10 cellular contexts compared by ENCODE assay signal in genomic region chr16:1532771-1533170, GRCh38. TPM values are rescaled to one million over a fixed set of nuclear protein-coding genes. Genes with fewer than 3 reads are reported as not detected.
DNase-seq lines count a peak whose midpoint lies in the region; ATAC-seq and TF ChIP-seq lines count a peak whose summit lies in the region.
"Had no signal": no experiment of that assay in that cellular context is flagged by ENCODE, and none has a peak within 500 bp of the region (broad histone marks: within the 10 kb centered on the region; RNA-seq: fewer than 3 reads in every experiment).

No MANE protein-coding gene starts in this region.

- TF ChIP-seq CTCF in breast epithelium (IDR thresholded peaks at IDR 0.05), result no peak
- no peak for TF ChIP-seq CTCF in mammary epithelial cell (conservative IDR thresholded peaks at IDR 0.05 in 1 of 2, IDR thresholded peaks at IDR 0.05 in 1 of 2; ENCODE audit: extremely low read depth in 1 of 2, insufficient read depth in 1 of 2, low read depth in 1 of 2, low read length in 2 of 2)
- no peak for TF ChIP-seq CTCF in upper lobe of right lung (IDR thresholded peaks at IDR 0.05)

- in situ Hi-C loops in mammary epithelial cell (cut with MboI; ENCODE audit: low sequenced_read_pairs in 2 of 2), result no loop called here

- no peaks in the 10 kb centered on the region for H4K20me1 ChIP-seq in mammary epithelial cell (ENCODE audit: insufficient read depth, low read length)

- H3K36me3 Mint-ChIP-seq in activated naive CD4-positive, alpha-beta T cell treated with anti-CD3 and anti-CD28 coated beads, Interleukin-2, amount 50 U/mL, for 72 hours, result peaks cover 30 to 35% of the 10 kb centered on the region in 2 donors

- H3K4me3 ChIP-seq in breast epithelium, result peak overlapping the region; percentile 68 to 91 (median 72)
- no peak overlapping the region for H3K4me3 ChIP-seq in mammary epithelial cell (replicated peaks in 1 of 3; ENCODE audit: insufficient read depth in 1 of 3, low read depth in 2 of 3, low read length in 3 of 3)
- peak overlapping the region in 1 of 2 donors; percentile 66 for H3K4me3 ChIP-seq in duodenal mucosa (ENCODE audit: low read depth in 1 of 2, low read length in 2 of 2)
- H3K4me3 ChIP-seq in muscle layer of duodenum (ENCODE audit: low read depth in 1 of 2, low read length in 2 of 2), result peak overlapping the region in 1 of 2 donors; percentile 73
- peak overlapping the region; percentile 75 for H3K4me3 ChIP-seq in upper lobe of right lung
- H3K4me3 ChIP-seq: SK-N-MC had no signal

- ATAC-seq in upper lobe of right lung (no peak), HG02610 (IDR thresholded peaks at IDR 0.05; ENCODE audit: unreplicated experiment) (no peak)
- no peak for ATAC-seq in activated naive CD4-positive, alpha-beta T cell treated with anti-CD3 and anti-CD28 coated beads, Interleukin-2, amount 50 U/mL, for 72 hours

- H3K4me2 ChIP-seq in mammary epithelial cell (ENCODE audit: insufficient read depth, low read depth, low read length), result no peak overlapping the region

- no peak for TF ChIP-seq POLR2A in breast epithelium (IDR thresholded peaks at IDR 0.05)

- DNase-seq in breast epithelium (ENCODE audit: low spot score in 2 of 2) (no peak), mammary epithelial cell (no peak), upper lobe of right lung (no peak), NCI-H2081 treated with DMSO at 0.1 percent for 48 hours (lab: John Stamatoyannopoulos, UW) (no peak)
- no peak for DNase-seq in activated naive CD4-positive, alpha-beta T cell treated with anti-CD3 and anti-CD28 coated beads, Interleukin-2, amount 50 U/mL, for 72 hours (ENCODE audit: low spot score in 2 of 2)

- no peak overlapping the region for H3K9ac ChIP-seq in mammary epithelial cell (ENCODE audit: insufficient read depth, low read length)
- H3K9ac ChIP-seq in duodenal mucosa (ENCODE audit: low read depth in 1 of 2, low read length in 2 of 2), result peak overlapping the region in 1 of 2 donors; percentile 56

- H3K9me3 ChIP-seq in breast epithelium (no peaks in the 10 kb centered on the region), mammary epithelial cell (replicated peaks; ENCODE audit: insufficient read depth, low read length) (no peaks in the 10 kb centered on the region), duodenal mucosa (ENCODE audit: control insufficient read depth in 1 of 2, low read length in 2 of 2) (no peaks in the 10 kb centered on the region), muscle layer of duodenum (ENCODE audit: control insufficient read depth in 1 of 2, low read length in 2 of 2) (no peaks in the 10 kb centered on the region), upper lobe of right lung (no peaks in the 10 kb centered on the region)

- dilution Hi-C loops in mammary epithelial cell (cut with HindIII; ENCODE audit: low sequenced_read_pairs), result loop anchor here (10.0 kb wide), 1 partner anchor 98 kb away; the partner anchor contains the start of gene PERCC1

- CTCF ChIA-PET in mammary epithelial cell (lab: Charles Lee; ENCODE audit: low non-redundant PET), result no interaction called here

- 91% methylated on average over 6 of the region's 10 CpGs for WGBS in mammary epithelial cell (ENCODE audit: low coverage, missing lambda C conversion rate)

- H3K27ac ChIP-seq in breast epithelium (peak overlapping the region; percentile 84 to 97), mammary epithelial cell (ENCODE audit: insufficient read depth, low read depth, low read length) (no peak overlapping the region), duodenal mucosa (ENCODE audit: low read depth, low read length) (peak overlapping the region; percentile 57), muscle layer of duodenum (ENCODE audit: low read length) (peak overlapping the region; percentile 53), upper lobe of right lung (peak overlapping the region; percentile 92)
- H3K27ac ChIP-seq: SK-N-MC had no signal

- peaks cover 11% of the 10 kb centered on the region for H3K79me2 ChIP-seq in mammary epithelial cell (ENCODE audit: insufficient read depth, low read length)

- no peaks in the 10 kb centered on the region for H3K9me3 Mint-ChIP-seq in activated naive CD4-positive, alpha-beta T cell treated with anti-CD3 and anti-CD28 coated beads, Interleukin-2, amount 50 U/mL, for 72 hours

- H3K27me3 ChIP-seq in breast epithelium (no peaks in the 10 kb centered on the region), mammary epithelial cell (ENCODE audit: insufficient read depth, low read length) (no peaks in the 10 kb centered on the region), duodenal mucosa (ENCODE audit: control insufficient read depth in 1 of 2, insufficient read depth in 2 of 2, low read length in 2 of 2) (no peaks in the 10 kb centered on the region), muscle layer of duodenum (ENCODE audit: low read depth, low read length) (no peaks in the 10 kb centered on the region), upper lobe of right lung (no peaks in the 10 kb centered on the region)

- H3K27ac Mint-ChIP-seq in activated naive CD4-positive, alpha-beta T cell treated with anti-CD3 and anti-CD28 coated beads, Interleukin-2, amount 50 U/mL, for 72 hours, result no peak overlapping the region

- no peak overlapping the region for H2AFZ ChIP-seq in mammary epithelial cell (ENCODE audit: low read depth, low read length)

- H3K4me1 ChIP-seq in breast epithelium (peaks cover 17 to 24% of the 10 kb centered on the region in 2 donors), mammary epithelial cell (ENCODE audit: insufficient read depth, low read length) (peaks cover 42% of the 10 kb centered on the region), duodenal mucosa (ENCODE audit: control insufficient read depth in 1 of 2, insufficient read depth in 2 of 2, low read length in 2 of 2) (peaks cover 0 to 27% of the 10 kb centered on the region in 2 donors), muscle layer of duodenum (ENCODE audit: control insufficient read depth in 1 of 2, insufficient read depth in 2 of 2, low read length in 2 of 2) (peaks cover 0 to 38% of the 10 kb centered on the region in 2 donors), upper lobe of right lung (peaks cover 39% of the 10 kb centered on the region)

- H3K36me3 ChIP-seq in breast epithelium, result no peaks in the 10 kb centered on the region
- no peaks in the 10 kb centered on the region for H3K36me3 ChIP-seq in mammary epithelial cell (ENCODE audit: insufficient read depth, low read length)
- H3K36me3 ChIP-seq in duodenal mucosa (ENCODE audit: control insufficient read depth in 1 of 2, insufficient read depth in 2 of 2, low read length in 2 of 2), result peaks cover 0 to 9% of the 10 kb centered on the region in 2 donors
- peaks cover 0 to 16% of the 10 kb centered on the region in 2 donors for H3K36me3 ChIP-seq in muscle layer of duodenum (ENCODE audit: control insufficient read depth in 1 of 2, insufficient read depth in 2 of 2, low read length in 2 of 2)
- peaks cover 19% of the 10 kb centered on the region for H3K36me3 ChIP-seq in upper lobe of right lung

- no TSS peak for BruUV-seq in mammary epithelial cell (replicated peaks; lab: Mats Ljungman, UMichigan)

- intact Hi-C loops in breast epithelium (cut with DNase I; ENCODE audit: low total_unique reads), result loop anchor here (10.0 kb wide), 1 partner anchor 118 kb away; the partner anchor contains the start of gene UNKL
- intact Hi-C loops in mammary epithelial cell (cut with micrococcal nuclease), result no loop called here
- intact Hi-C loops in upper lobe of right lung (cut with DNase I), result no loop called here

RNA-seq across cellular contexts. Expression of gene TMEM204, which starts 0.7 kb away (rescaled TPM):
- total RNA-seq in breast epithelium (10 to 100 TPM; 27.8 to 37.0 (median 34.1) TPM), mammary epithelial cell (under 1 TPM in 1 of 2 donors, not detected in 1; 0.17 TPM), upper lobe of right lung (69.2 TPM)
- 1.6 TPM for polyA plus RNA-seq in mammary epithelial cell
- polyA minus RNA-seq in mammary epithelial cell, result 0.26 TPM
- total RNA-seq in activated naive CD4-positive, alpha-beta T cell treated with anti-CD3 and anti-CD28 coated beads, Interleukin-2, amount 50 U/mL, for 72 hours, result 10 to 100 TPM; 10.3 to 17.6 TPM

RNA-seq across cellular contexts. Expression of gene TELO2, which starts 39.6 kb away (rescaled TPM):
- 10 to 100 TPM; 15.2 to 27.5 (median 23.9) TPM for total RNA-seq in breast epithelium
- total RNA-seq in mammary epithelial cell, result 10 to 100 TPM; 12.7 to 37.7 TPM
- polyA plus RNA-seq in mammary epithelial cell, result 21.4 TPM
- 11.7 TPM for polyA minus RNA-seq in mammary epithelial cell
- total RNA-seq in upper lobe of right lung, result 26.0 TPM
- total RNA-seq in activated naive CD4-positive, alpha-beta T cell treated with anti-CD3 and anti-CD28 coated beads, Interleukin-2, amount 50 U/mL, for 72 hours, result 10 to 100 TPM; 53.4 to 94.9 TPM

RNA-seq across cellular contexts. Expression of gene PTX4, which starts 44.0 kb away (rescaled TPM):
- not detected for total RNA-seq in breast epithelium
- not detected for total RNA-seq in mammary epithelial cell
- not detected for polyA plus RNA-seq in mammary epithelial cell
- not detected for polyA minus RNA-seq in mammary epithelial cell
- not detected for total RNA-seq in upper lobe of right lung
- not detected for total RNA-seq in activated naive CD4-positive, alpha-beta T cell treated with anti-CD3 and anti-CD28 coated beads, Interleukin-2, amount 50 U/mL, for 72 hours
- total RNA-seq: B cell had no signal

RNA-seq across cellular contexts. Expression of gene CLCN7, which starts 57.9 kb away (rescaled TPM):
- total RNA-seq in breast epithelium (10 to 100 TPM; 52.2 to 72.3 (median 71.4) TPM), mammary epithelial cell (10 to 100 TPM; 52.9 to 66.2 TPM), upper lobe of right lung (138 TPM)
- 26.6 TPM for polyA plus RNA-seq in mammary epithelial cell
- 32.7 TPM for polyA minus RNA-seq in mammary epithelial cell
- 100 to 1,000 TPM in 1 of 2 donors, 10 to 100 TPM in 1; 43.2 to 138 TPM for total RNA-seq in activated naive CD4-positive, alpha-beta T cell treated with anti-CD3 and anti-CD28 coated beads, Interleukin-2, amount 50 U/mL, for 72 hours

Comparison
In these comparisons a context has a peak if more than half of its experiments do, and no peak if none do; other contexts are left out.
1. H3K4me3 ChIP-seq: peak in breast epithelium (3 of 3) and upper lobe of right lung (single experiment); none in mammary epithelial cell (0 of 3).
2. RNA of gene TMEM204, which starts 0.7 kb away (total RNA-seq): 69.2 TPM in upper lobe of right lung (single experiment), 27.8 to 37.0 TPM in breast epithelium and 10.3 to 17.6 TPM in activated naive CD4-positive, alpha-beta T cell treated with anti-CD3 and anti-CD28 coated beads, Interleukin-2, amount 50 U/mL, for 72 hours; 0.17 TPM in mammary epithelial cell; every median in the first group is over 4 times any median in the second.